10 cellular contexts compared by ENCODE assay signal in genomic region chr10:131311661-131312260, GRCh38. TPM values are rescaled to one million over a fixed set of nuclear protein-coding genes. Genes with fewer than 3 reads are reported as not detected.
DNase-seq lines count a peak whose midpoint lies in the region; ATAC-seq and TF ChIP-seq lines count a peak whose summit lies in the region.
"Had no signal": no experiment of that assay in that cellular context is flagged by ENCODE, and none has a peak within 500 bp of the region (broad histone marks: within the 10 kb centered on the region; RNA-seq: fewer than 3 reads in every experiment).

Gene TCERG1L, minus strand, starts transcription at chr10:131311721. Its CDS starts 86 bp downstream, at chr10:131311635.

- POLR2A ChIA-PET in WTC11 (lab: Charles Lee) = no interaction called here

- H3K27me3 ChIP-seq in kidney epithelial cell (ENCODE audit: control insufficient read depth, insufficient read depth, low read length) (peaks cover 23% of the 10 kb centered on the region), Peyer's patch (peaks cover 0 to 5% of the 10 kb centered on the region in 2 donors)

- TF ChIP-seq CTCF in WTC11 (IDR thresholded peaks at IDR 0.05) = no peak
- no peak for TF ChIP-seq CTCF in kidney epithelial cell (IDR thresholded peaks at IDR 0.05; ENCODE audit: insufficient read depth, low read length, poor library complexity, severe bottlenecking)
- TF ChIP-seq CTCF in type B pancreatic cell (conservative IDR thresholded peaks at IDR 0.05) = no peak
- TF ChIP-seq CTCF in Peyer's patch (IDR thresholded peaks at IDR 0.05) = no peak

- no peak for TF ChIP-seq POLR2A in Peyer's patch (IDR thresholded peaks at IDR 0.05)

- peaks cover 0 to 5% (median 2%) of the 10 kb centered on the region in 4 donors for H3K4me1 ChIP-seq in Peyer's patch

- DNase-seq in activated naive CD4-positive, alpha-beta T cell treated with anti-CD3 and anti-CD28 coated beads, Interleukin-2, amount 10 ng/mL, durations not matched to agents 7 days and 5 days = peak; percentile 26
- no peak for DNase-seq in activated naive CD4-positive, alpha-beta T cell treated with anti-CD3 and anti-CD28 coated beads, Interleukin-2, amount 50 U/mL, for 16 hours
- DNase-seq in WTC11 (ENCODE audit: low spot score) (peak; percentile 15), kidney epithelial cell (ENCODE audit: low read depth) (no peak), type B pancreatic cell (ENCODE audit: extremely low spot score, unreplicated experiment) (no peak), Peyer's patch (no peak)

- H3K9me3 ChIP-seq in Peyer's patch = no peaks in the 10 kb centered on the region

- H3K4me3 ChIP-seq in kidney epithelial cell (ENCODE audit: low read depth, low read length) (peak within 1 kb of the TSS; percentile 30), Peyer's patch (peak within 1 kb of the TSS in 2 of 4 donors; percentile 33 to 39)

- H3K4me3 Mint-ChIP-seq in activated naive CD4-positive, alpha-beta T cell treated with anti-CD3 and anti-CD28 coated beads, Interleukin-2, amount 10 ng/mL, durations not matched to agents 7 days and 5 days = peak within 1 kb of the TSS; percentile 48
- H3K4me3 Mint-ChIP-seq in WTC11 (peak within 1 kb of the TSS; percentile 60), type B pancreatic cell (peak within 1 kb of the TSS; percentile 87)

- peak within 1 kb of the TSS; percentile 28 for H3K27ac Mint-ChIP-seq in activated naive CD4-positive, alpha-beta T cell treated with anti-CD3 and anti-CD28 coated beads, Interleukin-2, amount 10 ng/mL, durations not matched to agents 7 days and 5 days
- H3K27ac Mint-ChIP-seq in WTC11 = no peak within 1 kb of the TSS
- H3K27ac Mint-ChIP-seq in type B pancreatic cell = no peak within 1 kb of the TSS

- CTCF ChIA-PET in activated naive CD4-positive, alpha-beta T cell treated with anti-CD3 and anti-CD28 coated beads, Interleukin-2, amount 10 ng/mL, durations not matched to agents 7 days and 5 days (lab: Charles Lee) = no interaction called here
- CTCF ChIA-PET in WTC11 (lab: Charles Lee) = interaction anchor here (0.6 kb wide), 1 partner anchor 568 kb away, joined by 4 read pairs; no protein-coding TSS in a partner anchor

- H3K27me3 Mint-ChIP-seq in activated naive CD4-positive, alpha-beta T cell treated with anti-CD3 and anti-CD28 coated beads, Interleukin-2, amount 10 ng/mL, durations not matched to agents 7 days and 5 days = peaks cover 55% of the 10 kb centered on the region
- H3K27me3 Mint-ChIP-seq in WTC11 (ENCODE audit: low read depth) = peaks cover 15% of the 10 kb centered on the region
- peaks cover 49% of the 10 kb centered on the region for H3K27me3 Mint-ChIP-seq in type B pancreatic cell

- H3K36me3 ChIP-seq in kidney epithelial cell (ENCODE audit: control insufficient read depth, insufficient read depth, low read length) (no peaks in the 10 kb centered on the region), Peyer's patch (no peaks in the 10 kb centered on the region)
- H3K36me3 ChIP-seq: gastroesophageal sphincter had no signal

- ATAC-seq in WTC11 (peak; percentile 50), HG03196 (IDR thresholded peaks at IDR 0.05; ENCODE audit: unreplicated experiment) (no peak), GM18498 (IDR thresholded peaks at IDR 0.05; ENCODE audit: unreplicated experiment) (no peak)
- ATAC-seq: gastroesophageal sphincter had no signal

- peaks cover 13% of the 10 kb centered on the region for H3K4me1 Mint-ChIP-seq in activated naive CD4-positive, alpha-beta T cell treated with anti-CD3 and anti-CD28 coated beads, Interleukin-2, amount 10 ng/mL, durations not matched to agents 7 days and 5 days
- peaks cover 3% of the 10 kb centered on the region; the same call in 1 of the 2 replicates for H3K4me1 Mint-ChIP-seq in WTC11
- peaks cover 19% of the 10 kb centered on the region for H3K4me1 Mint-ChIP-seq in type B pancreatic cell (ENCODE audit: unreplicated experiment)

- H3K9me3 Mint-ChIP-seq in activated naive CD4-positive, alpha-beta T cell treated with anti-CD3 and anti-CD28 coated beads, Interleukin-2, amount 10 ng/mL, durations not matched to agents 7 days and 5 days = no peaks in the 10 kb centered on the region
- H3K9me3 Mint-ChIP-seq in WTC11 (peaks cover 50% of the 10 kb centered on the region), type B pancreatic cell (no peaks in the 10 kb centered on the region)

- H3K27ac ChIP-seq in Peyer's patch = no peak within 1 kb of the TSS
- H3K27ac ChIP-seq: gastroesophageal sphincter had no signal

- no peaks in the 10 kb centered on the region for H3K36me3 Mint-ChIP-seq in activated naive CD4-positive, alpha-beta T cell treated with anti-CD3 and anti-CD28 coated beads, Interleukin-2, amount 10 ng/mL, durations not matched to agents 7 days and 5 days
- H3K36me3 Mint-ChIP-seq in WTC11 (peaks cover 46% of the 10 kb centered on the region), type B pancreatic cell (no peaks in the 10 kb centered on the region)

TF ChIP-seq in WTC11, 78 proteins besides CTCF, POLR2A, EP300 and RAD21:
- TF ChIP-seq MLX (CRISPR knock-in tag; IDR thresholded peaks at IDR 0.05) (no peak), CREM (CRISPR knock-in tag; IDR thresholded peaks at IDR 0.05) (no peak), GRHL2 (CRISPR knock-in tag; IDR thresholded peaks at IDR 0.05; ENCODE audit: insufficient replicate concordance, severe bottlenecking) (no peak), USF1 (CRISPR knock-in tag; IDR thresholded peaks at IDR 0.05) (no peak), HMGA2 (CRISPR knock-in tag; IDR thresholded peaks at IDR 0.05) (no peak)

RNA-seq across cellular contexts. Expression of gene TCERG1L, which starts in this region (rescaled TPM):
- 1.5 to 2.1 TPM (median 1.5 TPM) in 3 replicates for total RNA-seq in WTC11 (2021)
- total RNA-seq in kidney epithelial cell = 0.46 and 0.75 TPM in 2 replicates
- 2.7 and 4.2 TPM in 2 replicates for total RNA-seq in type B pancreatic cell (ENCODE audit: low replicate concordance)
- not detected for total RNA-seq in Peyer's patch
- total RNA-seq: M059J had no signal

Comparison
In these comparisons a context has a peak if more than half of its experiments do, and no peak if none do; other contexts are left out.
1. DNase-seq: peak in activated naive CD4-positive, alpha-beta T cell treated with anti-CD3 and anti-CD28 coated beads, Interleukin-2, amount 10 ng/mL, durations not matched to agents 7 days and 5 days (single experiment) and WTC11 (single experiment); none in activated naive CD4-positive, alpha-beta T cell treated with anti-CD3 and anti-CD28 coated beads, Interleukin-2, amount 50 U/mL, for 16 hours (single experiment), kidney epithelial cell (single experiment), type B pancreatic cell (single experiment) and Peyer's patch (0 of 3).
2. Peak in every context shown above with its lines, with median percentiles within 50 percentile points of each other: H3K4me3 Mint-ChIP-seq.